In genomic region chr3:152204218-152204617, GRCh38 we compare ENCODE assay signal across 10 cellular contexts.
A peak's percentile ranks its signal among the peaks of the same experiment; 100 is the strongest.
DNase-seq lines count a peak whose midpoint lies in the region; ATAC-seq, FAIRE-seq and TF ChIP-seq lines count a peak whose summit lies in the region.
"Had no signal": no experiment of that assay in that cellular context is flagged by ENCODE, and none has a peak within 500 bp of the region (broad histone marks: within the 10 kb centered on the region; RNA-seq: fewer than 3 reads in every experiment).

No MANE protein-coding gene starts in this region.

- H3K9me3 ChIP-seq in SK-N-SH: no peaks in the 10 kb centered on the region
- H3K9me3 ChIP-seq in hepatocyte (ENCODE audit: low read depth): no peaks in the 10 kb centered on the region
- no peaks in the 10 kb centered on the region for H3K9me3 ChIP-seq in neural progenitor cell (ENCODE audit: low read depth)

- H3K27ac ChIP-seq in SK-N-SH (ENCODE audit: low read depth in 2 of 2, low read length in 1 of 2): no peak overlapping the region; a peak in 1 of 4 replicates
- H3K27ac ChIP-seq in hepatocyte: no peak overlapping the region
- H3K27ac ChIP-seq in neural progenitor cell: no peak overlapping the region

- no peak for TF ChIP-seq RAD21 in SK-N-SH (IDR thresholded peaks at IDR 0.05; ENCODE audit: low read length)

- POLR2A ChIA-PET in SK-N-SH (lab: Yijun Ruan, JAX): no interaction called here

- H3K27me3 Mint-ChIP-seq in stimulated activated naive CD8-positive, alpha-beta T cell treated with anti-CD3 and anti-CD28 coated beads, Interleukin-15, Interleukin-2, amounts not matched to agents 100 ng/mL and 50 ng/mL, for 24 hours: no peaks in the 10 kb centered on the region
- no peaks in the 10 kb centered on the region for H3K27me3 Mint-ChIP-seq in neural progenitor cell (ENCODE audit: insufficient read depth, low read depth)

- no peak for FAIRE-seq in RCC 7860 (lab: Jason Lieb, UNC)

- ATAC-seq in SK-N-SH treated with all-trans-retinoic acid at 6 μM for 48 hours: no peak
- ATAC-seq: Right ventricle myocardium inferior had no signal

- H2AFZ ChIP-seq in SK-N-SH (ENCODE audit: low read depth) (no peak overlapping the region; the same call in 1 of the 2 replicates), hepatocyte (no peak overlapping the region), neural progenitor cell (replicated peaks) (no peak overlapping the region)

- H3K4me2 ChIP-seq in SK-N-SH (peak overlapping the region; percentile 32; the same call in 1 of the 2 replicates), hepatocyte (peak overlapping the region; percentile 41), neural progenitor cell (no peak overlapping the region)

- H3K9ac ChIP-seq in SK-N-SH: no peak overlapping the region
- no peak overlapping the region for H3K9ac ChIP-seq in neural progenitor cell

- peaks cover 9% of the 10 kb centered on the region for H3K36me3 Mint-ChIP-seq in stimulated activated naive CD8-positive, alpha-beta T cell treated with anti-CD3 and anti-CD28 coated beads, Interleukin-15, Interleukin-2, amounts not matched to agents 100 ng/mL and 50 ng/mL, for 24 hours (ENCODE audit: low read depth)
- H3K36me3 Mint-ChIP-seq in neural progenitor cell: no peaks in the 10 kb centered on the region

- WGBS in SK-N-SH (ENCODE audit: low lambda C conversion rate): 81% methylated on average over 2 of the region's 2 CpGs
- 88% methylated on average over 2 of the region's 2 CpGs for WGBS in hepatocyte (ENCODE audit: low lambda C conversion rate, missing lambda C conversion rate)

- peak overlapping the region; percentile 72 for H3K27ac Mint-ChIP-seq in stimulated activated naive CD8-positive, alpha-beta T cell treated with anti-CD3 and anti-CD28 coated beads, Interleukin-15, Interleukin-2, amounts not matched to agents 100 ng/mL and 50 ng/mL, for 24 hours
- no peak overlapping the region for H3K27ac Mint-ChIP-seq in neural progenitor cell

- H3F3A ChIP-seq in SK-N-SH (replicated peaks; ENCODE audit: insufficient read depth) (no peaks in the 10 kb centered on the region), neural progenitor cell (ENCODE audit: low read depth) (no peaks in the 10 kb centered on the region)

- CTCF ChIA-PET in SK-N-SH (lab: Yijun Ruan, JAX): interaction anchor here (1.2 to 1.3 kb wide), 2 partner anchors 13 to 262 kb away, joined by 3 to 4 read pairs; no protein-coding TSS in a partner anchor

- H3K4me1 ChIP-seq in SK-N-SH (ENCODE audit: control insufficient read depth in 1 of 2, insufficient read depth in 2 of 2, low read depth in 1 of 2, low read length in 1 of 2) (peaks cover 2 to 15% of the 10 kb centered on the region in 2 experiments; a peak in 3 of 4 replicates), hepatocyte (ENCODE audit: insufficient read depth) (peaks cover 22% of the 10 kb centered on the region), neural progenitor cell (no peaks in the 10 kb centered on the region)

- H3K27me3 ChIP-seq in SK-N-SH (ENCODE audit: insufficient read depth) (no peaks in the 10 kb centered on the region), hepatocyte (no peaks in the 10 kb centered on the region), neural progenitor cell (no peaks in the 10 kb centered on the region)

- H3K4me1 Mint-ChIP-seq in stimulated activated naive CD8-positive, alpha-beta T cell treated with anti-CD3 and anti-CD28 coated beads, Interleukin-15, Interleukin-2, amounts not matched to agents 100 ng/mL and 50 ng/mL, for 24 hours (ENCODE audit: low read depth): peaks cover 76% of the 10 kb centered on the region
- peaks cover 2% of the 10 kb centered on the region for H3K4me1 Mint-ChIP-seq in neural progenitor cell

- H3K4me3 Mint-ChIP-seq in stimulated activated naive CD8-positive, alpha-beta T cell treated with anti-CD3 and anti-CD28 coated beads, Interleukin-15, Interleukin-2, amounts not matched to agents 100 ng/mL and 50 ng/mL, for 24 hours: peak overlapping the region; percentile 85
- no peak overlapping the region for H3K4me3 Mint-ChIP-seq in neural progenitor cell

- H3K79me2 ChIP-seq in SK-N-SH (ENCODE audit: insufficient read depth): no peaks in the 10 kb centered on the region
- H3K79me2 ChIP-seq in hepatocyte: no peaks in the 10 kb centered on the region
- no peaks in the 10 kb centered on the region for H3K79me2 ChIP-seq in neural progenitor cell (ENCODE audit: low read depth)

- TF ChIP-seq EP300 in SK-N-SH (IDR thresholded peaks at IDR 0.05; ENCODE audit: borderline replicate concordance in 1 of 2, low read depth in 1 of 2, low read length in 1 of 2): no peak

- H4K20me1 ChIP-seq in SK-N-SH (ENCODE audit: insufficient read depth): no peaks in the 10 kb centered on the region
- no peaks in the 10 kb centered on the region for H4K20me1 ChIP-seq in hepatocyte (ENCODE audit: insufficient read depth, poor library complexity, severe bottlenecking)
- H4K20me1 ChIP-seq in neural progenitor cell (ENCODE audit: low read depth): no peaks in the 10 kb centered on the region

- no peaks in the 10 kb centered on the region for H3K9me3 Mint-ChIP-seq in stimulated activated naive CD8-positive, alpha-beta T cell treated with anti-CD3 and anti-CD28 coated beads, Interleukin-15, Interleukin-2, amounts not matched to agents 100 ng/mL and 50 ng/mL, for 24 hours
- no peaks in the 10 kb centered on the region for H3K9me3 Mint-ChIP-seq in neural progenitor cell

- no peak for DNase-seq in SK-N-SH
- peak; percentile 41 for DNase-seq in RCC 7860 (ENCODE audit: low spot score)
- DNase-seq in hepatocyte (ENCODE audit: low spot score): no peak
- no peak for DNase-seq in islet precursor cell
- no peak for DNase-seq in T1000 (lab: John Stamatoyannopoulos, UW)
- DNase-seq in neural progenitor cell (ENCODE audit: low spot score): no peak
- DNase-seq: NCI-H1092 had no signal

- H3K36me3 ChIP-seq in SK-N-SH (replicated peaks in 1 of 2; ENCODE audit: control insufficient read depth in 1 of 2, insufficient read depth in 2 of 2, low read length in 1 of 2): no peaks in the 10 kb centered on the region
- H3K36me3 ChIP-seq in hepatocyte (replicated peaks; ENCODE audit: insufficient read depth, low read depth): no peaks in the 10 kb centered on the region
- no peaks in the 10 kb centered on the region for H3K36me3 ChIP-seq in neural progenitor cell

- TF ChIP-seq CTCF in SK-N-SH (IDR thresholded peaks at IDR 0.05) (no peak), hepatocyte (IDR thresholded peaks at IDR 0.05; ENCODE audit: poor library complexity) (no peak), neural progenitor cell (IDR thresholded peaks at IDR 0.05) (no peak)

- H3K4me3 ChIP-seq in SK-N-SH (ENCODE audit: low read depth in 2 of 2, low read length in 1 of 2) (no peak overlapping the region), hepatocyte (no peak overlapping the region), neural progenitor cell (no peak overlapping the region)

- no peaks in the 10 kb centered on the region for H3K9me2 ChIP-seq in SK-N-SH
- H3K9me2 ChIP-seq in hepatocyte (replicated peaks; ENCODE audit: insufficient read depth): no peaks in the 10 kb centered on the region

TF ChIP-seq in SK-N-SH, 30 proteins besides CTCF, POLR2A, EP300 and RAD21 (continues in another document):
- no peak for TF ChIP-seq JUND (IDR thresholded peaks at IDR 0.05)
- TF ChIP-seq FOSL2 (IDR thresholded peaks at IDR 0.05; ENCODE audit: borderline replicate concordance, low read depth): no peak
- TF ChIP-seq PBX3 (IDR thresholded peaks at IDR 0.05): no peak
- no peak for TF ChIP-seq MAX (IDR thresholded peaks at IDR 0.05; ENCODE audit: low read depth)
- no peak for TF ChIP-seq EZH2phosphoT487 (IDR thresholded peaks at IDR 0.05; ENCODE audit: borderline replicate concordance, low read depth)
- no peak for TF ChIP-seq RCOR1 (IDR thresholded peaks at IDR 0.05; ENCODE audit: low read length)

TF ChIP-seq in SK-N-SH treated with all-trans-retinoic acid at 6 μM for 48 hours, 23 proteins besides CTCF, POLR2A, EP300 and RAD21:
- no peak for TF ChIP-seq TOX (CRISPR knock-in tag; IDR thresholded peaks at IDR 0.05; ENCODE audit: borderline replicate concordance)
